In the genomic region with DNA sequence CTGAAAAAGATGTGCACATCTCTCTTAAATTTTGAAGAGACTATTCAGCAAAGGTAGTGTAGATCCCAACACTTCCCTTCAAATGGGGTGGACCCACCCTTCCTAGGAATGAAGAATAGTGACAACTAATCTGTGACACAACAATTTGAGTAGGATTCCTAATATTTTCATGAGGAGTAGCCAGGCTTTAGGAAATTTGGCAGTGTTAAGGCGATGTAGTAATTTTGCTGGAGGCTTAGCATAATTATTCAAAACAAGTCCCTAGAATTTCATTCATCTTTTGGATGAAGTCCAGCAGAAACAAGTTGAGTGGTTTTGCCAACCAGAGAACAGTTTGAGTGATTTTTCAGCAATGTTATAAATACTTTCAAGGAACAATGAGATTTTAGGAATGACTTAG, we compare ENCODE assay signal across 28 cellular contexts. TPM values are rescaled to one million over a fixed set of nuclear protein-coding genes. Genes with fewer than 3 reads are reported as not detected.
DNase-seq lines count a peak whose midpoint lies in the region; ATAC-seq, FAIRE-seq and TF ChIP-seq lines count a peak whose summit lies in the region.
"Had no signal": no experiment of that assay in that cellular context is flagged by ENCODE, and none has a peak within 500 bp of the region (broad histone marks: within the 10 kb centered on the region; RNA-seq: fewer than 3 reads in every experiment).

No MANE protein-coding gene starts in this region.

- no peaks in the 10 kb centered on the region for H3K4me1 ChIP-seq in pancreas
- H3K4me1 ChIP-seq: lower lobe of right lung, right lobe of liver, tibial artery had no signal

- FAIRE-seq in pancreas (lab: Jason Lieb, UNC): no peak
- FAIRE-seq: endothelial cell of umbilical vein, GM12878 had no signal

- no peaks in the 10 kb centered on the region for H3K36me3 ChIP-seq in pancreas
- H3K36me3 ChIP-seq: lower lobe of right lung, right lobe of liver, tibial artery had no signal

- H3K9me3 ChIP-seq in pancreas: no peaks in the 10 kb centered on the region
- H3K9me3 ChIP-seq: lower lobe of right lung, right lobe of liver had no signal

- no peak overlapping the region for H3K4me3 ChIP-seq in fibroblast of the aortic adventitia (ENCODE audit: low read depth, low read length)
- no peak overlapping the region for H3K4me3 ChIP-seq in pancreas
- H3K4me3 ChIP-seq: dorsolateral prefrontal cortex, GM12878, lower lobe of right lung, right lobe of liver, tibial artery had no signal

- WGBS in pancreas, 2 donors: 34 to 37% methylated on average over 1 of the region's 1 CpG

- DNase-seq in NCI-H1105 treated with DMSO at 0.1 percent for 48 hours (lab: John Stamatoyannopoulos, UW): peak; percentile 26
- DNase-seq in NCI-H1105 (lab: John Stamatoyannopoulos, UW): no peak
- peak; percentile 42 for DNase-seq in astrocyte of the hippocampus (ENCODE audit: low read depth, low spot score)
- DNase-seq in fibroblast of the aortic adventitia (ENCODE audit: low read depth): peak; percentile 28
- no peak for DNase-seq in pancreas
- DNase-seq in GM20000 (ENCODE audit: low spot score): no peak
- DNase-seq in SK-N-DZ (ENCODE audit: low spot score): no peak
- DNase-seq in DMS79 (lab: John Stamatoyannopoulos, UW): no peak
- DNase-seq: 8988T; activated B cell treated with CpG ODN at 0.5 μM for 24 hours; activated CD4-positive, alpha-beta T cell treated with anti-CD3 and anti-CD28 coated beads, Interleukin-2, amount 50 U/mL, for 4 hours; activated CD8-positive, alpha-beta memory T cell treated with anti-CD3 and anti-CD28 coated beads, Interleukin-2, amount 50 U/mL, for 48 hours; AML-193; anterior cingulate cortex; CD4-positive, alpha-beta memory T cell; dorsolateral prefrontal cortex; KBM-7; lower lobe of right lung; NCI-H1694; NCI-H2227 treated with DMSO at 0.1 percent for 48 hours; NCI-H748 treated with DMSO at 0.1 percent for 48 hours; nephron progenitor cell; right lobe of liver; tibial artery had no signal

- intact Hi-C loops in pancreas (cut with DNase I): no loop called here

- H3K27ac ChIP-seq in pancreas: no peak overlapping the region
- H3K27ac ChIP-seq: dorsolateral prefrontal cortex, lower lobe of right lung, right lobe of liver, tibial artery had no signal

- no peaks in the 10 kb centered on the region for H3K27me3 ChIP-seq in pancreas
- H3K27me3 ChIP-seq: dorsolateral prefrontal cortex, right lobe of liver, tibial artery had no signal

- no peak for ATAC-seq in pancreas
- ATAC-seq: activated T-helper 17 cell treated with anti-CD3 and anti-CD28 coated beads, Interleukin-2, amount 50 U/mL, for 72 hours; GM12878; lower lobe of right lung; right lobe of liver; Right ventricle myocardium inferior had no signal

- no peak for TF ChIP-seq CTCF in fibroblast of the aortic adventitia (IDR thresholded peaks at IDR 0.05; ENCODE audit: insufficient read depth, low read length)
- TF ChIP-seq CTCF in pancreas (IDR thresholded peaks at IDR 0.05): no peak
- no peak for TF ChIP-seq CTCF in GM20000 (IDR thresholded peaks at IDR 0.05; ENCODE audit: extremely low read depth, missing control alignments)

RNA-seq across cellular contexts. Expression of a gene that starts 52.4 kb away (rescaled TPM):
- total RNA-seq in fibroblast of the aortic adventitia (ENCODE audit: low replicate concordance) (2.1 and 6.4 TPM in 2 replicates), pancreas (under 1 TPM; 0.04 to 0.40 (median 0.18) TPM)
- 1 to 10 TPM in 1 of 2 donors, under 1 TPM in 1; 0.30 to 2.4 TPM for polyA plus RNA-seq in pancreas
- 13.0 and 13.1 TPM in 2 replicates for polyA plus RNA-seq in SK-N-DZ (2014; cell fraction: cytosol; rRNA removed)
- polyA plus RNA-seq in SK-N-DZ (2014; cell fraction: nucleus; rRNA removed): 4.1 and 5.9 TPM in 2 replicates
- total RNA-seq: activated B cell treated with CpG ODN at 0.5 μM for 24 hours had no signal

Comparison
In these comparisons a context has a peak if more than half of its experiments do, and no peak if none do; other contexts are left out.
1. DNase-seq: peak in NCI-H1105 treated with DMSO at 0.1 percent for 48 hours (single experiment), astrocyte of the hippocampus (single experiment) and fibroblast of the aortic adventitia (single experiment); none in NCI-H1105 (single experiment), pancreas (0 of 6), GM20000 (single experiment), SK-N-DZ (single experiment) and DMS79 (single experiment).